Comparison of ENCODE assay signal across 27 cellular contexts in genomic region chr11:82767123-82767522, GRCh38. TPM values are rescaled to one million over a fixed set of nuclear protein-coding genes. Genes with fewer than 3 reads are reported as not detected.
"Had no signal": no experiment of that assay in that cellular context is flagged by ENCODE, and none has a peak within 500 bp of the region (broad histone marks: within the 10 kb centered on the region; RNA-seq: fewer than 3 reads in every experiment).

No MANE protein-coding gene starts in this region.

- DNase-seq: colonic mucosa; effector CD8-positive, alpha-beta T cell; endodermal cell; foreskin fibroblast; gastrocnemius medialis; head of caudate nucleus; left ventricle myocardium superior; lower lobe of right lung; naive thymus-derived CD8-positive, alpha-beta T cell; nephron progenitor cell; nucleus accumbens; right cardiac atrium; spleen; stimulated activated CD4-positive, alpha-beta T cell treated with anti-CD3 and anti-CD28 coated beads, Interleukin-4, amount 100 ng/mL, for 4 hours; stimulated activated naive CD8-positive, alpha-beta T cell treated with anti-CD3 and anti-CD28 coated beads, Interleukin-15, Interleukin-2, amounts not matched to agents 100 U/mL and 50 U/mL, for 24 hours; substantia nigra; testis; tibial artery; upper lobe of left lung had no signal

- H3K4me1 ChIP-seq: colonic mucosa, esophagus muscularis mucosa, gastrocnemius medialis, lower lobe of right lung, prostate gland, spleen, testis, tibial artery, upper lobe of left lung had no signal

- H3K4me3 ChIP-seq: colonic mucosa, esophagus muscularis mucosa, gastrocnemius medialis, lower lobe of right lung, prostate gland, skin epidermis, spleen, testis, tibial artery, upper lobe of left lung had no signal

- H3K27me3 ChIP-seq: colonic mucosa, esophagus muscularis mucosa, gastrocnemius medialis, testis, tibial artery, upper lobe of left lung had no signal

- ATAC-seq: gastrocnemius medialis; left ventricle myocardium superior; lower lobe of right lung; naive thymus-derived CD8-positive, alpha-beta T cell; right cardiac atrium; stimulated activated memory B cell treated with anti-CD40 and anti-IgM and Interleukin-4, amounts not matched to agents 10 μg/mL and 1 μg/mL and 100 μg/mL, for 72 hours; stimulated activated naive CD8-positive, alpha-beta T cell treated with anti-CD3 and anti-CD28 coated beads, Interleukin-15, Interleukin-2, amounts not matched to agents 100 U/mL and 50 U/mL, for 24 hours had no signal

- FAIRE-seq: keratinocyte, urothelium cell line had no signal

- H3K36me3 ChIP-seq: colonic mucosa, esophagus muscularis mucosa, gastrocnemius medialis, lower lobe of right lung, prostate gland, spleen, tibial artery, upper lobe of left lung had no signal

- H3K27ac ChIP-seq: colonic mucosa, epithelial cell of prostate, esophagus muscularis mucosa, gastrocnemius medialis, lower lobe of right lung, prostate gland, skin epidermis, spleen, testis, tibial artery, upper lobe of left lung had no signal

- H3K9me3 ChIP-seq: colonic mucosa, esophagus muscularis mucosa, gastrocnemius medialis, lower lobe of right lung, prostate gland, spleen, testis, tibial artery, upper lobe of left lung had no signal

RNA-seq across cellular contexts. Expression of gene FAM181B, which starts 33.5 kb away (rescaled TPM):
- total RNA-seq: myocyte; naive thymus-derived CD8-positive, alpha-beta T cell had no signal
- polyA plus RNA-seq: naive thymus-derived CD8-positive, alpha-beta T cell had no signal
